8 cellular contexts compared by ENCODE assay signal in genomic region chr1:112715264-112716053, GRCh38. TPM values are rescaled to one million over a fixed set of nuclear protein-coding genes. Genes with fewer than 3 reads are reported as not detected.
DNase-seq lines count a peak whose midpoint lies in the region; ATAC-seq, FAIRE-seq and TF ChIP-seq lines count a peak whose summit lies in the region.

A gene with protein sequence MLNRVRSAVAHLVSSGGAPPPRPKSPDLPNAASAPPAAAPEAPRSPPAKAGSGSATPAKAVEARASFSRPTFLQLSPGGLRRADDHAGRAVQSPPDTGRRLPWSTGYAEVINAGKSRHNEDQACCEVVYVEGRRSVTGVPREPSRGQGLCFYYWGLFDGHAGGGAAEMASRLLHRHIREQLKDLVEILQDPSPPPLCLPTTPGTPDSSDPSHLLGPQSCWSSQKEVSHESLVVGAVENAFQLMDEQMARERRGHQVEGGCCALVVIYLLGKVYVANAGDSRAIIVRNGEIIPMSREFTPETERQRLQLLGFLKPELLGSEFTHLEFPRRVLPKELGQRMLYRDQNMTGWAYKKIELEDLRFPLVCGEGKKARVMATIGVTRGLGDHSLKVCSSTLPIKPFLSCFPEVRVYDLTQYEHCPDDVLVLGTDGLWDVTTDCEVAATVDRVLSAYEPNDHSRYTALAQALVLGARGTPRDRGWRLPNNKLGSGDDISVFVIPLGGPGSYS (minus strand): TSS chr1:112715332. CDS start chr1:112715301, 31 bp downstream.

- ATAC-seq in HG02678 (IDR thresholded peaks at IDR 0.05; ENCODE audit: unreplicated experiment) (peak; percentile 82), psoas muscle (peak; percentile 82 to 84 (median 83)), upper lobe of right lung (peak; percentile 89)

- no peak for TF ChIP-seq POLR2A in GM12892 (IDR thresholded peaks at IDR 0.05; ENCODE audit: low read depth, low read length)

- H3K27ac ChIP-seq in right atrium auricular region (peak within 1 kb of the TSS; percentile 75 to 82), psoas muscle (peak within 1 kb of the TSS; percentile 80), upper lobe of right lung (peak within 1 kb of the TSS; percentile 65)

- no peaks in the 10 kb centered on the region for H3K36me3 Mint-ChIP-seq in T-helper 1 cell treated with Interleukin-12 subunit alpha and Interleukin-12 subunit beta and Interleukin-4 antibody, amounts not matched to agents 30 μg/mL and 1 μg/mL, for 36 hours (ENCODE audit: low read depth)

- H3K4me3 ChIP-seq in right atrium auricular region = peak within 1 kb of the TSS; percentile 53 to 71
- peak within 1 kb of the TSS; percentile 92 for H3K4me3 ChIP-seq in psoas muscle
- H3K4me3 ChIP-seq in upper lobe of right lung = peak within 1 kb of the TSS; percentile 62

- H3K9me3 Mint-ChIP-seq in T-helper 1 cell treated with Interleukin-12 subunit alpha and Interleukin-12 subunit beta and Interleukin-4 antibody, amounts not matched to agents 30 μg/mL and 1 μg/mL, for 36 hours = no peaks in the 10 kb centered on the region

- H3K27ac Mint-ChIP-seq in T-helper 1 cell treated with Interleukin-12 subunit alpha and Interleukin-12 subunit beta and Interleukin-4 antibody, amounts not matched to agents 30 μg/mL and 1 μg/mL, for 36 hours = peak within 1 kb of the TSS; percentile 43

- DNase-seq in GM12892 (ENCODE audit: insufficient read length) (peak; percentile 97), NCI-H1105 treated with DMSO at 0.1 percent for 48 hours (lab: John Stamatoyannopoulos, UW) (peak; percentile 80), amniotic stem cell (lab: John Stamatoyannopoulos, UW) (peak; percentile 69), right atrium auricular region (ENCODE audit: low spot score) (peak; percentile 96), psoas muscle (peak; percentile 99), upper lobe of right lung (peak; percentile 100)

- TF ChIP-seq CTCF in right atrium auricular region (IDR thresholded peaks at IDR 0.05) (no peak), psoas muscle (IDR thresholded peaks at IDR 0.05) (no peak), upper lobe of right lung (IDR thresholded peaks at IDR 0.05) (no peak)

- H3K9me3 ChIP-seq in right atrium auricular region (no peaks in the 10 kb centered on the region), psoas muscle (no peaks in the 10 kb centered on the region), upper lobe of right lung (no peaks in the 10 kb centered on the region)

- H3K36me3 ChIP-seq in right atrium auricular region = no peaks in the 10 kb centered on the region
- peaks cover 0 to 4% of the 10 kb centered on the region in 2 donors for H3K36me3 ChIP-seq in psoas muscle (ENCODE audit: insufficient read depth in 1 of 2, low read depth in 1 of 2)
- H3K36me3 ChIP-seq in upper lobe of right lung = no peaks in the 10 kb centered on the region

- H3K27me3 Mint-ChIP-seq in T-helper 1 cell treated with Interleukin-12 subunit alpha and Interleukin-12 subunit beta and Interleukin-4 antibody, amounts not matched to agents 30 μg/mL and 1 μg/mL, for 36 hours (ENCODE audit: low read depth) = peaks cover 42% of the 10 kb centered on the region

- intact Hi-C loops in psoas muscle (cut with DNase I) (loop anchor here (2.0 to 10.0 kb wide), 5 partner anchors 239 to 962 kb away; partner anchors contain the start of genes LRIG2 (in 1 of the 2) and SLC16A1 (in 1 of the 2)), upper lobe of right lung (cut with DNase I) (no loop called here)

- FAIRE-seq in GM12892 (lab: Jason Lieb, UNC) = peak; percentile 73

- 0 to 1% (median 1%) methylated on average over 44 to 51 of the region's 51 CpGs for WGBS in psoas muscle, 3 donors

- H3K4me1 ChIP-seq in right atrium auricular region (peaks cover 0 to 28% of the 10 kb centered on the region in 2 donors), psoas muscle (peaks cover 18% of the 10 kb centered on the region), upper lobe of right lung (peaks cover 21% of the 10 kb centered on the region)

- peaks cover 33% of the 10 kb centered on the region for H3K4me1 Mint-ChIP-seq in T-helper 1 cell treated with Interleukin-12 subunit alpha and Interleukin-12 subunit beta and Interleukin-4 antibody, amounts not matched to agents 30 μg/mL and 1 μg/mL, for 36 hours (ENCODE audit: low read depth)

- peak within 1 kb of the TSS; percentile 85 for H3K4me3 Mint-ChIP-seq in T-helper 1 cell treated with Interleukin-12 subunit alpha and Interleukin-12 subunit beta and Interleukin-4 antibody, amounts not matched to agents 30 μg/mL and 1 μg/mL, for 36 hours

- H3K27me3 ChIP-seq in right atrium auricular region = no peaks in the 10 kb centered on the region
- no peaks in the 10 kb centered on the region for H3K27me3 ChIP-seq in psoas muscle (ENCODE audit: insufficient read depth in 3 of 3, low read length in 2 of 3)
- peaks cover 6% of the 10 kb centered on the region for H3K27me3 ChIP-seq in upper lobe of right lung

RNA-seq across cellular contexts. Expression of the gene that starts here (rescaled TPM):
- 0.32 TPM for polyA plus RNA-seq in GM12892 (2012; ENCODE audit: missing spikeins)
- total RNA-seq in right atrium auricular region (1 to 10 TPM; 5.5 to 7.9 TPM), psoas muscle (1 to 10 TPM; 4.1 to 7.2 (median 6.1) TPM), upper lobe of right lung (0.32 TPM)
- polyA plus RNA-seq in psoas muscle = 1 to 10 TPM; 4.1 to 8.8 (median 6.0) TPM

Comparison
In these comparisons a context has a peak if more than half of its experiments do, and no peak if none do; other contexts are left out.
1. Peak in every context shown above with its lines: DNase-seq, ATAC-seq, H3K4me3 ChIP-seq and H3K27ac ChIP-seq.
2. Peak in DNase-seq, ATAC-seq, H3K4me3 ChIP-seq and H3K27ac ChIP-seq in upper lobe of right lung; RNA of the gene not detected or under 1 TPM.